In the genomic region with DNA sequence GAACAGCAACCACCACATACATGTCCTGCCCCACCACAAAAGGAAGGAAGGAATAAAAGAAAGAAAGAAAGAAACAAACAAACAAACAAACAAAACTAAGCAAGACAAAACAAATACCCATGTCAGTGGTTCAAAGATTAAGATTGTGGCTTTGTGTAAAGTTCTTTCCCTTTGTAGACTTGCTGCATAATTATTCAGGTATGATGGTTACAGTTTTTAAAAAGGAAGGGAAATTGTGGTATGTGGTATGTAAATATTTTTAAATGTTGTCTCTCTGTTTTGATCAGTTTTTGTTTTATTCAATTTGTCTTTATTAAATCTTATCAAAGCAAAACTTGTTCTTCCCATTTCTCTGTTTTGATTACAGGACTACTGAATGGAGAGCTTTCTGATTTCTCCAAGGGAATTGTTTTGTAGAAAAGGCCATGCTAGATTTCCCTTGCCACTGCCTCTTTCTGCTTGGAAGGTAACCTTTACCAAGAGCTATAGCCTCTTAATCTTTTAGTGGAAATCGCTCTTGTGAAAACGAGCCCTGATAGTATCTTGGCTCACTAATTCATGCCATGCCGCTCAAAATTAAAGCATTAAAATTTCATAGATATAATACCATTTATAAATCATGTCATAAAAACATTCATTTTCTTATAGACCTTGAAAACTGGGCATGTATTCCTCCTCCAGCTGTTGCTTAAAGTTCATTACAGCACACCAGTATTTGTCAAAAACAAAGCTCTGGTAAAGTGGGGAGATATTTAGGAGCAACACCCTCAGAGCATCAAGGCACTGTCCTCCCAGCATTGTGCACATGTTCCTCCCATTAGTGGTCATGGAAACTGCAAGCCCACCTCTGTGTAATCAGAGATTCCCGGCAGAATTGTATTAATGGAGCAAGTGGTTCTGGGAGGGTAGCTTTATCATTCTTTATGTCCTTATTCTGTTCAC, we compare ENCODE assay signal across 17 cellular contexts.
A peak's percentile ranks its signal among the peaks of the same experiment; 100 is the strongest.
DNase-seq lines count a peak whose midpoint lies in the region; TF ChIP-seq lines count a peak whose summit lies in the region.
"Had no signal": no experiment of that assay in that cellular context is flagged by ENCODE, and none has a peak within 500 bp of the region (broad histone marks: within the 10 kb centered on the region; RNA-seq: fewer than 3 reads in every experiment).

No MANE protein-coding gene starts in this region.

- H3K36me3 ChIP-seq in hepatocyte (replicated peaks; ENCODE audit: insufficient read depth, low read depth), result no peaks in the 10 kb centered on the region
- H3K36me3 ChIP-seq: BLaER1 treated with 17β-estradiol and CSF1 and Interleukin-3, amounts not matched to agents 10 nM and 100 nM had no signal

- H2AFZ ChIP-seq in hepatocyte, result no peak overlapping the region

- no peaks in the 10 kb centered on the region for H3K9me2 ChIP-seq in hepatocyte (replicated peaks; ENCODE audit: insufficient read depth)

- no peaks in the 10 kb centered on the region for H4K20me1 ChIP-seq in hepatocyte (ENCODE audit: insufficient read depth, poor library complexity, severe bottlenecking)
- H4K20me1 ChIP-seq: BLaER1 treated with 17β-estradiol and CSF1 and Interleukin-3, amounts not matched to agents 10 nM and 100 nM had no signal

- H3K27ac ChIP-seq in hepatocyte, result no peak overlapping the region
- H3K27ac ChIP-seq: 22Rv1; BLaER1 treated with 17β-estradiol and CSF1 and Interleukin-3, amounts not matched to agents 10 nM and 100 nM had no signal

- H3K4me2 ChIP-seq in hepatocyte, result no peak overlapping the region
- H3K4me2 ChIP-seq: BLaER1 treated with 17β-estradiol and CSF1 and Interleukin-3, amounts not matched to agents 10 nM and 100 nM had no signal

- H3K27me3 ChIP-seq in hepatocyte, result no peaks in the 10 kb centered on the region
- H3K27me3 ChIP-seq: BLaER1 treated with 17β-estradiol and CSF1 and Interleukin-3, amounts not matched to agents 10 nM and 100 nM had no signal

- no peaks in the 10 kb centered on the region for H3K9me3 ChIP-seq in hepatocyte (ENCODE audit: low read depth)
- H3K9me3 ChIP-seq: BLaER1 treated with 17β-estradiol and CSF1 and Interleukin-3, amounts not matched to agents 10 nM and 100 nM had no signal

- 75% methylated on average over 4 of the region's 4 CpGs for WGBS in hepatocyte (ENCODE audit: low lambda C conversion rate, missing lambda C conversion rate)

- H3K4me3 ChIP-seq in hepatocyte, result no peak overlapping the region
- H3K4me3 ChIP-seq: BLaER1 treated with 17β-estradiol and CSF1 and Interleukin-3, amounts not matched to agents 10 nM and 100 nM; GM12878 had no signal

- no peaks in the 10 kb centered on the region for H3K79me2 ChIP-seq in hepatocyte

- no peaks in the 10 kb centered on the region for H3K4me1 ChIP-seq in hepatocyte (ENCODE audit: insufficient read depth)
- H3K4me1 ChIP-seq: BLaER1 treated with 17β-estradiol and CSF1 and Interleukin-3, amounts not matched to agents 10 nM and 100 nM had no signal

- TF ChIP-seq CTCF in hepatocyte (IDR thresholded peaks at IDR 0.05; ENCODE audit: poor library complexity), result no peak

- DNase-seq in NCI-H82 (lab: John Stamatoyannopoulos, UW), result peak; percentile 61
- no peak for DNase-seq in NCI-H82 treated with DMSO at 0.1 percent for 48 hours (lab: John Stamatoyannopoulos, UW; ENCODE audit: unreplicated experiment)
- DNase-seq in NCI-H1694 treated with DMSO at 0.1 percent for 48 hours (lab: John Stamatoyannopoulos, UW), result peak; percentile 97
- DNase-seq in NCI-H748 treated with DMSO at 0.1 percent for 48 hours (lab: John Stamatoyannopoulos, UW), result peak; percentile 98
- peak; percentile 31 for DNase-seq in retina
- DNase-seq in RPMI8226, result no peak
- DNase-seq in GDM1 (lab: John Stamatoyannopoulos, UW), result no peak
- no peak for DNase-seq in hepatocyte (ENCODE audit: low spot score)
- DNase-seq: H7, KBM-7, NCI-H2107, NCI-H510A, PC-3, T-helper 17 cell had no signal

Comparison
In these comparisons a context has a peak if more than half of its experiments do, and no peak if none do; other contexts are left out.
1. DNase-seq: peak in NCI-H82 (single experiment), NCI-H1694 treated with DMSO at 0.1 percent for 48 hours (single experiment), NCI-H748 treated with DMSO at 0.1 percent for 48 hours (single experiment) and retina (single experiment); none in NCI-H82 treated with DMSO at 0.1 percent for 48 hours (single experiment), RPMI8226 (single experiment), GDM1 (single experiment) and hepatocyte (single experiment).